ENCODE assay signal across 16 cellular contexts in genomic region chr15:92664178-92664900, GRCh38. TPM values are rescaled to one million over a fixed set of nuclear protein-coding genes. Genes with fewer than 3 reads are reported as not detected.
A peak's percentile ranks its signal among the peaks of the same experiment; 100 is the strongest.
DNase-seq lines count a peak whose midpoint lies in the region; ATAC-seq and TF ChIP-seq lines count a peak whose summit lies in the region.
"Had no signal": no experiment of that assay in that cellular context is flagged by ENCODE, and none has a peak within 500 bp of the region (broad histone marks: within the 10 kb centered on the region; RNA-seq: fewer than 3 reads in every experiment).

No MANE protein-coding gene starts in this region.

- H3K27ac Mint-ChIP-seq in chondrocyte (ENCODE audit: unreplicated experiment) = peak overlapping the region; percentile 86
- H3K27ac Mint-ChIP-seq in naive thymus-derived CD4-positive, alpha-beta T cell = no peak overlapping the region
- H3K27ac Mint-ChIP-seq in immature natural killer cell = no peak overlapping the region
- H3K27ac Mint-ChIP-seq: activated CD4-positive, alpha-beta T cell treated with anti-CD3 and anti-CD28 coated beads for 36 hours had no signal

- POLR2A ChIA-PET in naive thymus-derived CD4-positive, alpha-beta T cell (lab: Charles Lee) = no interaction called here

- H3K4me3 Mint-ChIP-seq in chondrocyte (ENCODE audit: unreplicated experiment) = no peak overlapping the region
- no peak overlapping the region for H3K4me3 Mint-ChIP-seq in naive thymus-derived CD4-positive, alpha-beta T cell
- H3K4me3 Mint-ChIP-seq in immature natural killer cell = no peak overlapping the region
- H3K4me3 Mint-ChIP-seq: activated CD4-positive, alpha-beta T cell treated with anti-CD3 and anti-CD28 coated beads for 36 hours; stimulated activated naive CD8-positive, alpha-beta T cell treated with anti-CD3 and anti-CD28 coated beads, Interleukin-15, Interleukin-2, amounts not matched to agents 100 ng/mL and 50 ng/mL, for 24 hours had no signal

- no peaks in the 10 kb centered on the region for H3K27me3 ChIP-seq in heart left ventricle
- no peaks in the 10 kb centered on the region for H3K27me3 ChIP-seq in naive thymus-derived CD4-positive, alpha-beta T cell (ENCODE audit: control insufficient read depth in 2 of 2, insufficient read depth in 2 of 2, low read length in 2 of 2)
- H3K27me3 ChIP-seq in transverse colon = no peaks in the 10 kb centered on the region

- H3K4me3 ChIP-seq in heart left ventricle (no peak overlapping the region), transverse colon (no peak overlapping the region)
- H3K4me3 ChIP-seq in naive thymus-derived CD4-positive, alpha-beta T cell (ENCODE audit: low read length) = no peak overlapping the region

- H3K27me3 Mint-ChIP-seq in chondrocyte (ENCODE audit: low read depth) (no peaks in the 10 kb centered on the region), immature natural killer cell (ENCODE audit: low read depth in 3 of 3) (peaks cover 0 to 4% (median 0%) of the 10 kb centered on the region in 3 donors)
- H3K27me3 Mint-ChIP-seq in naive thymus-derived CD4-positive, alpha-beta T cell = peaks cover 0 to 25% (median 14%) of the 10 kb centered on the region in 5 donors

- in situ Hi-C loops in transverse colon (cut with MboI; ENCODE audit: low pct_ligation_motif_present in 1 of 4, low pct_unique_long_range_greater_than_20kb in 1 of 4, low sequenced_read_pairs in 3 of 4) = no loop called here

- TF ChIP-seq EP300 in transverse colon (IDR thresholded peaks at IDR 0.05; ENCODE audit: low read depth) = no peak

- no peak for DNase-seq in heart left ventricle
- DNase-seq in left ventricle myocardium superior = no peak
- no peak for DNase-seq in chondrocyte (ENCODE audit: low spot score)
- DNase-seq in naive thymus-derived CD4-positive, alpha-beta T cell = no peak
- DNase-seq in transverse colon = no peak
- no peak for DNase-seq in sciatic nerve (ENCODE audit: low spot score)
- DNase-seq in COLO829 (ENCODE audit: low spot score) = no peak
- DNase-seq in immature natural killer cell = no peak
- DNase-seq: activated CD4-positive, alpha-beta T cell treated with anti-CD3 and anti-CD28 coated beads for 36 hours; activated effector memory CD4-positive, alpha-beta T cell treated with Interleukin-2 at 50 U/mL for 16 hours; erythroblast; Kasumi-1; NCI-H2081; stimulated activated CD4-positive, alpha-beta T cell treated with anti-CD3 and anti-CD28 coated beads, Interleukin-2, amount 100 ng/mL, for 24 hours had no signal

- WGBS in heart left ventricle, 4 donors = 81 to 88% (median 86%) methylated on average over 12 of the region's 12 CpGs
- 79 to 84% methylated on average over 5 to 12 of the region's 12 CpGs for WGBS in transverse colon (ENCODE audit: low coverage in 1 of 2), 2 donors

- no peak for ATAC-seq in heart left ventricle
- ATAC-seq in left ventricle myocardium superior = no peak
- peak; percentile 26 for ATAC-seq in naive thymus-derived CD4-positive, alpha-beta T cell
- ATAC-seq in sciatic nerve = no peak
- ATAC-seq: activated CD4-positive, alpha-beta T cell treated with anti-CD3 and anti-CD28 coated beads for 36 hours had no signal

- CTCF ChIA-PET in naive thymus-derived CD4-positive, alpha-beta T cell (lab: Charles Lee) = no interaction called here

- no peaks in the 10 kb centered on the region for H3K36me3 ChIP-seq in heart left ventricle
- H3K36me3 ChIP-seq in naive thymus-derived CD4-positive, alpha-beta T cell (ENCODE audit: control insufficient read depth in 2 of 3, insufficient read depth in 3 of 3, low read length in 3 of 3) = no peaks in the 10 kb centered on the region
- no peaks in the 10 kb centered on the region for H3K36me3 ChIP-seq in transverse colon

- H3K4me1 ChIP-seq in heart left ventricle = peaks cover 10 to 46% (median 32%) of the 10 kb centered on the region in 12 donors
- H3K4me1 ChIP-seq in naive thymus-derived CD4-positive, alpha-beta T cell (ENCODE audit: control insufficient read depth in 2 of 2, insufficient read depth in 2 of 2, low read length in 2 of 2) = no peaks in the 10 kb centered on the region
- peaks cover 10 to 38% (median 22%) of the 10 kb centered on the region in 4 donors for H3K4me1 ChIP-seq in transverse colon

- H3K9me3 ChIP-seq in heart left ventricle = no peaks in the 10 kb centered on the region
- H3K9me3 ChIP-seq in naive thymus-derived CD4-positive, alpha-beta T cell (ENCODE audit: control insufficient read depth in 2 of 3, low read length in 3 of 3) = no peaks in the 10 kb centered on the region
- no peaks in the 10 kb centered on the region for H3K9me3 ChIP-seq in transverse colon

- no peaks in the 10 kb centered on the region for H3K9me3 Mint-ChIP-seq in chondrocyte (ENCODE audit: low read depth)
- no peaks in the 10 kb centered on the region for H3K9me3 Mint-ChIP-seq in naive thymus-derived CD4-positive, alpha-beta T cell
- no peaks in the 10 kb centered on the region for H3K9me3 Mint-ChIP-seq in immature natural killer cell
- H3K9me3 Mint-ChIP-seq: stimulated activated naive CD8-positive, alpha-beta T cell treated with anti-CD3 and anti-CD28 coated beads, Interleukin-15, Interleukin-2, amounts not matched to agents 100 ng/mL and 50 ng/mL, for 24 hours had no signal

- TF ChIP-seq CTCF in heart left ventricle (IDR thresholded peaks at IDR 0.05) (no peak), chondrocyte (IDR thresholded peaks at IDR 0.05) (no peak), transverse colon (IDR thresholded peaks at IDR 0.05) (no peak)

- H3K4me1 Mint-ChIP-seq in chondrocyte (ENCODE audit: low read depth) (peaks cover 35% of the 10 kb centered on the region), immature natural killer cell (no peaks in the 10 kb centered on the region)
- H3K4me1 Mint-ChIP-seq in naive thymus-derived CD4-positive, alpha-beta T cell = peaks cover 0 to 8% (median 0%) of the 10 kb centered on the region in 7 donors

- TF ChIP-seq POLR2A in heart left ventricle (IDR thresholded peaks at IDR 0.05) (no peak), transverse colon (IDR thresholded peaks at IDR 0.05) (no peak)

- H3K27ac ChIP-seq in heart left ventricle (peak overlapping the region in 8 of 12 donors; percentile 25 to 79 (median 36)), transverse colon (peak overlapping the region; percentile 56 to 76 (median 70))
- no peak overlapping the region for H3K27ac ChIP-seq in naive thymus-derived CD4-positive, alpha-beta T cell (ENCODE audit: low read depth, low read length)
- H3K27ac ChIP-seq: C4-2B had no signal

- intact Hi-C loops in heart left ventricle (cut with DNase I) (loop anchor here in 1 of 10 donors (10.0 kb wide), 1 partner anchor 50 kb away; no protein-coding TSS in a partner anchor), left ventricle myocardium superior (cut with micrococcal nuclease) (no loop called here), transverse colon (cut with DNase I; ENCODE audit: low total_unique reads) (loop anchor here (10.0 kb wide), 1 partner anchor 50 kb away; no protein-coding TSS in a partner anchor), sciatic nerve (cut with DNase I) (no loop called here)
- intact Hi-C loops in naive thymus-derived CD4-positive, alpha-beta T cell (cut with micrococcal nuclease) = no loop called here

- H3K36me3 Mint-ChIP-seq in chondrocyte (ENCODE audit: low read depth) (no peaks in the 10 kb centered on the region), immature natural killer cell (no peaks in the 10 kb centered on the region)
- H3K36me3 Mint-ChIP-seq in naive thymus-derived CD4-positive, alpha-beta T cell = peaks cover 0 to 3% (median 0%) of the 10 kb centered on the region in 5 donors

RNA-seq across cellular contexts. Expression of gene FAM174B, which starts 8.8 kb away (rescaled TPM):
- total RNA-seq in heart left ventricle (10 to 100 TPM in 8 of 9 donors, 1 to 10 TPM in 1; 9.6 to 22.2 (median 12.3) TPM), left ventricle myocardium superior (12.6 TPM), chondrocyte (11.0 to 24.0 TPM (median 21.9 TPM) in 3 replicates), transverse colon (10 to 100 TPM; 15.4 to 75.2 (median 18.3) TPM), sciatic nerve (17.5 TPM)
- polyA plus RNA-seq in heart left ventricle (1 to 10 TPM; 6.8 to 8.3 TPM), immature natural killer cell (under 1 TPM in 2 of 3 donors, not detected in 1; 0.71 to 0.78 TPM)
- total RNA-seq in naive thymus-derived CD4-positive, alpha-beta T cell = 10 to 100 TPM in 2 of 5 experiments, 1 to 10 TPM in 3; 5.2 to 15.9 (median 6.7) TPM
- 1 to 10 TPM; 3.5 to 7.1 TPM for polyA plus RNA-seq in naive thymus-derived CD4-positive, alpha-beta T cell
